ENCODE assay signal across 1 cellular context in the genomic region with DNA sequence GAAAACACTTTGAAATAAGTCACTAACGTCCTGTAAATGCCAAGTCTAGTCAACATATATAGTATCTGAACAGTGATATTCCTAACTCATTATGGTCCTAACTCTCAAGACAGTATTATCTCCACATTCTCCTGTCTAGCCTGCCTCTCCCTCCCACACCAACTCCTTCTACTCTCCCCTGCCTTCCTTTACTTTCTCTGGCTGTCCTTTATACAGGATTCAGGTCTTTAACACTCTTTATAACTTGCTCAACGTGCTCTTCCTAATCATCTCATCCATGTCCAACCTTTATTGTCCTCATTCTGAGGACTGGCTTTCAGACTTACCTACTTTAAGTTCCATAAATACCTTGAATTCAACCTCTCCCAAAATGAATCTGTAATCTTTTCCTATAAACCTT.
TF ChIP-seq lines count a peak whose summit lies in the region.

No MANE protein-coding gene starts in this region.

TF ChIP-seq in GM23338, 12 proteins besides CTCF, POLR2A, EP300 and RAD21 (continued from another document):
- TF ChIP-seq ZNF462 (CRISPR knock-in tag; IDR thresholded peaks at IDR 0.05) = no peak
- TF ChIP-seq ZNF114 (CRISPR knock-in tag; IDR thresholded peaks at IDR 0.05) = no peak
- TF ChIP-seq EZH2 (IDR thresholded peaks at IDR 0.05; ENCODE audit: low read depth, unreplicated experiment) = no peak
- no peak for TF ChIP-seq NANOG (IDR thresholded peaks at IDR 0.05; ENCODE audit: borderline replicate concordance)
- no peak for TF ChIP-seq POLR2AphosphoS5 (IDR thresholded peaks at IDR 0.05; ENCODE audit: low read depth)
- TF ChIP-seq ZNF331 (CRISPR knock-in tag; IDR thresholded peaks at IDR 0.05; ENCODE audit: low read depth) = no peak
- TF ChIP-seq JUNB (IDR thresholded peaks at IDR 0.05; ENCODE audit: unreplicated experiment) = no peak
- TF ChIP-seq STAT1 (IDR thresholded peaks at IDR 0.05; ENCODE audit: unreplicated experiment) = no peak
- no peak for TF ChIP-seq CREB1 (CRISPR knock-in tag; IDR thresholded peaks at IDR 0.05; ENCODE audit: low read depth)
- TF ChIP-seq, protein P1, sequence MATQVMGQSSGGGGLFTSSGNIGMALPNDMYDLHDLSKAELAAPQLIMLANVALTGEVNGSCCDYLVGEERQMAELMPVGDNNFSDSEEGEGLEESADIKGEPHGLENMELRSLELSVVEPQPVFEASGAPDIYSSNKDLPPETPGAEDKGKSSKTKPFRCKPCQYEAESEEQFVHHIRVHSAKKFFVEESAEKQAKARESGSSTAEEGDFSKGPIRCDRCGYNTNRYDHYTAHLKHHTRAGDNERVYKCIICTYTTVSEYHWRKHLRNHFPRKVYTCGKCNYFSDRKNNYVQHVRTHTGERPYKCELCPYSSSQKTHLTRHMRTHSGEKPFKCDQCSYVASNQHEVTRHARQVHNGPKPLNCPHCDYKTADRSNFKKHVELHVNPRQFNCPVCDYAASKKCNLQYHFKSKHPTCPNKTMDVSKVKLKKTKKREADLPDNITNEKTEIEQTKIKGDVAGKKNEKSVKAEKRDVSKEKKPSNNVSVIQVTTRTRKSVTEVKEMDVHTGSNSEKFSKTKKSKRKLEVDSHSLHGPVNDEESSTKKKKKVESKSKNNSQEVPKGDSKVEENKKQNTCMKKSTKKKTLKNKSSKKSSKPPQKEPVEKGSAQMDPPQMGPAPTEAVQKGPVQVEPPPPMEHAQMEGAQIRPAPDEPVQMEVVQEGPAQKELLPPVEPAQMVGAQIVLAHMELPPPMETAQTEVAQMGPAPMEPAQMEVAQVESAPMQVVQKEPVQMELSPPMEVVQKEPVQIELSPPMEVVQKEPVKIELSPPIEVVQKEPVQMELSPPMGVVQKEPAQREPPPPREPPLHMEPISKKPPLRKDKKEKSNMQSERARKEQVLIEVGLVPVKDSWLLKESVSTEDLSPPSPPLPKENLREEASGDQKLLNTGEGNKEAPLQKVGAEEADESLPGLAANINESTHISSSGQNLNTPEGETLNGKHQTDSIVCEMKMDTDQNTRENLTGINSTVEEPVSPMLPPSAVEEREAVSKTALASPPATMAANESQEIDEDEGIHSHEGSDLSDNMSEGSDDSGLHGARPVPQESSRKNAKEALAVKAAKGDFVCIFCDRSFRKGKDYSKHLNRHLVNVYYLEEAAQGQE (IDR thresholded peaks at IDR 0.05; ENCODE audit: unreplicated experiment) = no peak
TF ChIP-seq in GM23338: peak in this region for 0.
